In genomic region chr1:166947398-166948043, GRCh38 we compare ENCODE assay signal across 9 cellular contexts. TPM values are rescaled to one million over a fixed set of nuclear protein-coding genes. Genes with fewer than 3 reads are reported as not detected.
A peak's percentile ranks its signal among the peaks of the same experiment; 100 is the strongest.
DNase-seq lines count a peak whose midpoint lies in the region; ATAC-seq and TF ChIP-seq lines count a peak whose summit lies in the region.
"Had no signal": no experiment of that assay in that cellular context is flagged by ENCODE, and none has a peak within 500 bp of the region (broad histone marks: within the 10 kb centered on the region; RNA-seq: fewer than 3 reads in every experiment).

No MANE protein-coding gene starts in this region.

- no peak for TF ChIP-seq CTCF in HEK293 (tag by site-specific recombination; IDR thresholded peaks at IDR 0.05)
- no peak for TF ChIP-seq CTCF in WI38 (IDR thresholded peaks at IDR 0.05; ENCODE audit: low read depth, low read length)
- TF ChIP-seq CTCF in left ventricle myocardium inferior (IDR thresholded peaks at IDR 0.05; ENCODE audit: borderline replicate concordance) = no peak
- no peak for TF ChIP-seq CTCF in parathyroid adenoma (IDR thresholded peaks at IDR 0.05)

- CTCF ChIA-PET in HEK293 (lab: Yijun Ruan, JAX) = interaction anchor here (0.7 to 2.5 kb wide), 3 partner anchors 37 to 111 kb away, joined by 3 to 12 read pairs (median 5); no protein-coding TSS in a partner anchor

- H3K36me3 ChIP-seq in HEK293 (ENCODE audit: control insufficient read depth in 2 of 2, insufficient read depth in 1 of 2, low read length in 2 of 2) (no peaks in the 10 kb centered on the region), left ventricle myocardium inferior (no peaks in the 10 kb centered on the region), parathyroid adenoma (ENCODE audit: control insufficient read depth, insufficient read depth, low read length) (no peaks in the 10 kb centered on the region)

- H3K79me2 ChIP-seq in parathyroid adenoma = no peaks in the 10 kb centered on the region

- H3K4me1 ChIP-seq in HEK293 (ENCODE audit: control insufficient read depth, insufficient read depth, low read length) (0 out of 2 replicates have a peak, but pooled peaks cover 6% of the 10 kb centered on the region), left ventricle myocardium inferior (peaks cover 20% of the 10 kb centered on the region), parathyroid adenoma (no peaks in the 10 kb centered on the region)

- H3K9ac ChIP-seq in parathyroid adenoma = no peak overlapping the region

- intact Hi-C loops in left ventricle myocardium inferior (cut with micrococcal nuclease) = no loop called here

- peak overlapping the region; percentile 30 for H3K4me3 ChIP-seq in HEK293 (ENCODE audit: low read depth, low read length)
- H3K4me3 ChIP-seq in WI38 (ENCODE audit: low read depth, low read length) = peak overlapping the region; percentile 39
- peak overlapping the region; percentile 61 for H3K4me3 ChIP-seq in left ventricle myocardium inferior
- H3K4me3 ChIP-seq in parathyroid adenoma (ENCODE audit: low read depth, low read length) = no peak overlapping the region

- POLR2A ChIA-PET in HEK293 (lab: Yijun Ruan, JAX) = no interaction called here

- H3K9me3 ChIP-seq in HEK293 (ENCODE audit: control insufficient read depth, insufficient read depth, low read depth, low read length) = no peaks in the 10 kb centered on the region
- H3K9me3 ChIP-seq in left ventricle myocardium inferior (replicated peaks) = no peaks in the 10 kb centered on the region
- no peaks in the 10 kb centered on the region for H3K9me3 ChIP-seq in parathyroid adenoma (ENCODE audit: control insufficient read depth, low read length)

- ATAC-seq in GM21360 (IDR thresholded peaks at IDR 0.05; ENCODE audit: unreplicated experiment) (no peak), HG03025 (IDR thresholded peaks at IDR 0.05; ENCODE audit: low FRiP score, unreplicated experiment) (no peak)

- DNase-seq in C1 segment of cervical spinal cord (lab: John Stamatoyannopoulos, UW) (peak in 13 of 14 donors; percentile 59 to 93 (median 82)), left ventricle myocardium inferior (peak; percentile 25)
- DNase-seq in activated CD4-positive, alpha-beta T cell treated with anti-CD3 and anti-CD28 coated beads for 1 hour = no peak

- H3K4me2 ChIP-seq in parathyroid adenoma (ENCODE audit: low read length) = peak overlapping the region; percentile 64

- no peak overlapping the region for H3K27ac ChIP-seq in HEK293 (ENCODE audit: extremely low read depth, low read depth, low read length)
- no peak overlapping the region for H3K27ac ChIP-seq in left ventricle myocardium inferior (replicated peaks)
- no peak overlapping the region for H3K27ac ChIP-seq in parathyroid adenoma

- H3K27me3 ChIP-seq in left ventricle myocardium inferior (ENCODE audit: low read depth) (peaks cover 33% of the 10 kb centered on the region), parathyroid adenoma (ENCODE audit: control insufficient read depth, insufficient read depth, low read length) (no peaks in the 10 kb centered on the region)

- no peak overlapping the region for H2AFZ ChIP-seq in parathyroid adenoma

TF ChIP-seq in HEK293, 187 proteins besides CTCF, POLR2A, EP300 and RAD21 (continues in another document):
- TF ChIP-seq GLIS1 (tag by site-specific recombination; IDR thresholded peaks at IDR 0.05) (no peak), ZNF121 (tag by site-specific recombination; IDR thresholded peaks at IDR 0.05) (no peak), ZBTB10 (tag by site-specific recombination; IDR thresholded peaks at IDR 0.05) (no peak), ZNF571 (tag by site-specific recombination; IDR thresholded peaks at IDR 0.05) (no peak), ZNF175 (tag by site-specific recombination; IDR thresholded peaks at IDR 0.05) (no peak), ZNF645 (tag by site-specific recombination; IDR thresholded peaks at IDR 0.05) (no peak), ZBTB17 (tag by site-specific recombination; IDR thresholded peaks at IDR 0.05) (0 out of 2 replicates have a peak, but pooled peaks have one; percentile 17), ZBTB20 (tag by site-specific recombination; IDR thresholded peaks at IDR 0.05) (0 out of 2 replicates have a peak, but pooled peaks have one; percentile 33), FEZF1 (tag by site-specific recombination; IDR thresholded peaks at IDR 0.05) (no peak), GLI4 (tag by site-specific recombination; IDR thresholded peaks at IDR 0.05) (no peak), ZNF18 (tag by site-specific recombination; IDR thresholded peaks at IDR 0.05) (no peak), ZNF324 (tag by site-specific recombination; IDR thresholded peaks at IDR 0.05) (no peak), ZNF19 (tag by site-specific recombination; IDR thresholded peaks at IDR 0.05; ENCODE audit: low read depth) (no peak), ZNF530 (tag by site-specific recombination; IDR thresholded peaks at IDR 0.05; ENCODE audit: low read depth) (no peak), GLIS2 (tag by site-specific recombination; IDR thresholded peaks at IDR 0.05) (no peak), ZBTB26 (tag by site-specific recombination; optimal IDR thresholded peaks at IDR 0.05) (peak; percentile 39), ZNF843 (tag by site-specific recombination; IDR thresholded peaks at IDR 0.05) (no peak), PATZ1 (tag by site-specific recombination; IDR thresholded peaks at IDR 0.05) (peak; percentile 43; the same call in 1 of the 2 replicates), ZNF423 (tag by site-specific recombination; IDR thresholded peaks at IDR 0.05) (no peak)

RNA-seq across cellular contexts. Expression of gene ILDR2, which starts 27.8 kb away (rescaled TPM):
- 3.6 TPM for total RNA-seq in left ventricle myocardium inferior
- total RNA-seq: dermis microvascular lymphatic vessel endothelial cell had no signal

RNA-seq across cellular contexts. Expression of gene MAEL, which starts 41.6 kb away (rescaled TPM):
- total RNA-seq in left ventricle myocardium inferior = 1.4 TPM
- total RNA-seq: dermis microvascular lymphatic vessel endothelial cell had no signal
